ENCODE assay signal across 11 cellular contexts in genomic region chr4:53914313-53915016, GRCh38.
A peak's percentile ranks its signal among the peaks of the same experiment; 100 is the strongest.
DNase-seq lines count a peak whose midpoint lies in the region; TF ChIP-seq lines count a peak whose summit lies in the region.
"Had no signal": no experiment of that assay in that cellular context is flagged by ENCODE, and none has a peak within 500 bp of the region (broad histone marks: within the 10 kb centered on the region; RNA-seq: fewer than 3 reads in every experiment).

No MANE protein-coding gene starts in this region.

- peak overlapping the region; percentile 36 for H3K27ac ChIP-seq in mesendoderm (ENCODE audit: low read depth, low read length)
- H3K27ac ChIP-seq in effector memory CD4-positive, alpha-beta T cell (ENCODE audit: insufficient read depth, low read length, poor library complexity, severe bottlenecking), result no peak overlapping the region
- H3K27ac ChIP-seq: ascending aorta, pancreas had no signal

- H3K18ac ChIP-seq in mesendoderm (ENCODE audit: low read length), result no peak overlapping the region

- H3K36me3 ChIP-seq in mesendoderm (ENCODE audit: control insufficient read depth, insufficient read depth, low read length), result no peaks in the 10 kb centered on the region
- no peaks in the 10 kb centered on the region for H3K36me3 ChIP-seq in effector memory CD4-positive, alpha-beta T cell (ENCODE audit: control insufficient read depth, insufficient read depth, low read length)
- H3K36me3 ChIP-seq: ascending aorta, pancreas had no signal

- H3K4ac ChIP-seq in mesendoderm (ENCODE audit: low read depth, low read length), result no peak overlapping the region

- H4K8ac ChIP-seq in mesendoderm (ENCODE audit: low read depth, low read length), result no peak overlapping the region

- H3K9ac ChIP-seq in mesendoderm (ENCODE audit: low read length), result no peak overlapping the region

- H3K4me3 ChIP-seq in mesendoderm (ENCODE audit: low read length), result no peak overlapping the region
- no peak overlapping the region for H3K4me3 ChIP-seq in effector memory CD4-positive, alpha-beta T cell (ENCODE audit: insufficient read depth, low read depth, low read length, poor library complexity, severe bottlenecking)
- H3K4me3 ChIP-seq: ascending aorta, pancreas had no signal

- H2BK120ac ChIP-seq in mesendoderm (ENCODE audit: low read depth, low read length), result no peak overlapping the region

- H3K79me2 ChIP-seq in mesendoderm (ENCODE audit: control insufficient read depth, insufficient read depth, low read length), result no peaks in the 10 kb centered on the region

- no peak overlapping the region for H2BK15ac ChIP-seq in mesendoderm (replicated peaks; ENCODE audit: low read depth)

- no peak for TF ChIP-seq POLR2A in erythroblast (IDR thresholded peaks at IDR 0.05; ENCODE audit: low read length)

- peak overlapping the region; percentile 62 for H4K5ac ChIP-seq in mesendoderm (ENCODE audit: low read length)

- peak overlapping the region; percentile 20 for H3K56ac ChIP-seq in mesendoderm (ENCODE audit: low read length)

- WGBS in mesendoderm (ENCODE audit: extremely low coverage, insufficient coverage, low lambda C conversion rate), result no CpG with 5 or more reads among the region's 4 CpGs

- no peaks in the 10 kb centered on the region for H3K27me3 ChIP-seq in mesendoderm (ENCODE audit: insufficient read depth, low read length, poor library complexity)
- no peaks in the 10 kb centered on the region for H3K27me3 ChIP-seq in effector memory CD4-positive, alpha-beta T cell (replicated peaks; ENCODE audit: control insufficient read depth, insufficient read depth, low read length, poor library complexity, severe bottlenecking)
- H3K27me3 ChIP-seq: ascending aorta, pancreas had no signal

- H3K9me3 ChIP-seq in effector memory CD4-positive, alpha-beta T cell (ENCODE audit: control insufficient read depth, low read length), result no peaks in the 10 kb centered on the region
- H3K9me3 ChIP-seq: ascending aorta, pancreas had no signal

- no peaks in the 10 kb centered on the region for H3K79me1 ChIP-seq in mesendoderm (ENCODE audit: low read length)

- H3K4me2 ChIP-seq in mesendoderm (ENCODE audit: low read length), result no peak overlapping the region

- H2AK5ac ChIP-seq in mesendoderm (ENCODE audit: low read length), result no peak overlapping the region

- H3K23ac ChIP-seq in mesendoderm (ENCODE audit: low read length), result no peak overlapping the region

- peak overlapping the region; percentile 74 for H2BK5ac ChIP-seq in mesendoderm (ENCODE audit: low read length)

- peak; percentile 64 for DNase-seq in CD1c-positive myeloid dendritic cell (ENCODE audit: extremely low spot score)
- DNase-seq in Kasumi-1 (lab: John Stamatoyannopoulos, UW), result peak; percentile 40 to 52
- peak; percentile 25 for DNase-seq in amniotic stem cell (lab: John Stamatoyannopoulos, UW)
- no peak for DNase-seq in mesendoderm
- no peak for DNase-seq in erythroblast (lab: John Stamatoyannopoulos, UW)
- no peak for DNase-seq in NAMALWA (ENCODE audit: low spot score)
- DNase-seq in NCI-H1417 treated with DMSO at 0.1 percent for 48 hours (lab: John Stamatoyannopoulos, UW), result no peak
- DNase-seq in effector memory CD4-positive, alpha-beta T cell, result no peak
- DNase-seq: hippocampal formation, pancreas had no signal

- peaks cover 3% of the 10 kb centered on the region for H3K4me1 ChIP-seq in mesendoderm (ENCODE audit: control insufficient read depth, low read depth, low read length)
- H3K4me1 ChIP-seq in effector memory CD4-positive, alpha-beta T cell (ENCODE audit: control insufficient read depth, insufficient read depth, low read length, poor library complexity, severe bottlenecking), result no peaks in the 10 kb centered on the region
- H3K4me1 ChIP-seq: ascending aorta, pancreas had no signal

Comparison
In these comparisons a context has a peak if more than half of its experiments do, and no peak if none do; other contexts are left out.
1. DNase-seq: peak in CD1c-positive myeloid dendritic cell (single experiment), Kasumi-1 (2 of 2) and amniotic stem cell (single experiment); none in mesendoderm (single experiment), erythroblast (0 of 2), NAMALWA (single experiment), NCI-H1417 treated with DMSO at 0.1 percent for 48 hours (single experiment) and effector memory CD4-positive, alpha-beta T cell (0 of 3).